Comparison of ENCODE assay signal across 8 cellular contexts in genomic region chr2:151999058-151999457, GRCh38.
DNase-seq lines count a peak whose midpoint lies in the region; ATAC-seq and TF ChIP-seq lines count a peak whose summit lies in the region.

No MANE protein-coding gene starts in this region.

- CTCF ChIA-PET in activated CD4-positive, alpha-beta memory T cell treated with anti-CD3 and anti-CD28 coated beads, Interleukin-2, amount 10 ng/mL, durations not matched to agents 7 days and 5 days (lab: Charles Lee): interaction anchor here (0.8 to 1.8 kb wide), 14 partner anchors 10 to 512 kb away, joined by 3 to 13 read pairs (median 4); no protein-coding TSS in a partner anchor

- no peak overlapping the region for H3K4me3 Mint-ChIP-seq in activated CD4-positive, alpha-beta memory T cell treated with anti-CD3 and anti-CD28 coated beads, Interleukin-2, amount 10 ng/mL, durations not matched to agents 7 days and 5 days
- no peak overlapping the region for H3K4me3 Mint-ChIP-seq in neural progenitor cell

- H3K4me1 ChIP-seq in neural progenitor cell: peaks cover 6% of the 10 kb centered on the region

- no peaks in the 10 kb centered on the region for H3K36me3 ChIP-seq in neural progenitor cell

- H3K79me2 ChIP-seq in neural progenitor cell (ENCODE audit: low read depth): no peaks in the 10 kb centered on the region

- no peak overlapping the region for H3K9ac ChIP-seq in neural progenitor cell

- no peaks in the 10 kb centered on the region for H3F3A ChIP-seq in neural progenitor cell (ENCODE audit: low read depth)

- no peaks in the 10 kb centered on the region for H4K20me1 ChIP-seq in neural progenitor cell (ENCODE audit: low read depth)

- no peak overlapping the region for H3K27ac ChIP-seq in neural progenitor cell

- no peaks in the 10 kb centered on the region for H3K9me3 ChIP-seq in neural progenitor cell (ENCODE audit: low read depth)

- POLR2A ChIA-PET in activated CD4-positive, alpha-beta memory T cell treated with anti-CD3 and anti-CD28 coated beads, Interleukin-2, amount 10 ng/mL, durations not matched to agents 7 days and 5 days (lab: Charles Lee): no interaction called here

- H2AFZ ChIP-seq in neural progenitor cell (replicated peaks): no peak overlapping the region

- no peaks in the 10 kb centered on the region for H3K9me3 Mint-ChIP-seq in activated CD4-positive, alpha-beta memory T cell treated with anti-CD3 and anti-CD28 coated beads, Interleukin-2, amount 10 ng/mL, durations not matched to agents 7 days and 5 days
- H3K9me3 Mint-ChIP-seq in neural progenitor cell: no peaks in the 10 kb centered on the region

- H3K4me1 Mint-ChIP-seq in activated CD4-positive, alpha-beta memory T cell treated with anti-CD3 and anti-CD28 coated beads, Interleukin-2, amount 10 ng/mL, durations not matched to agents 7 days and 5 days: peaks cover under 1% of the 10 kb centered on the region
- H3K4me1 Mint-ChIP-seq in neural progenitor cell: no peaks in the 10 kb centered on the region

- ATAC-seq in GM18861 (IDR thresholded peaks at IDR 0.05; ENCODE audit: unreplicated experiment): peak; percentile 61
- ATAC-seq in HG03196 (IDR thresholded peaks at IDR 0.05; ENCODE audit: unreplicated experiment): peak; percentile 66

- H3K27ac Mint-ChIP-seq in activated CD4-positive, alpha-beta memory T cell treated with anti-CD3 and anti-CD28 coated beads, Interleukin-2, amount 10 ng/mL, durations not matched to agents 7 days and 5 days: no peak overlapping the region
- no peak overlapping the region for H3K27ac Mint-ChIP-seq in neural progenitor cell

- no peak overlapping the region for H3K4me2 ChIP-seq in neural progenitor cell

- no peak overlapping the region for H3K4me3 ChIP-seq in AG10803 (ENCODE audit: low read length)
- H3K4me3 ChIP-seq in neural progenitor cell: no peak overlapping the region

- DNase-seq in AG10803 (ENCODE audit: low read depth) (peak; percentile 39), NCI-H526 (lab: John Stamatoyannopoulos, UW) (peak; percentile 59 to 85), fibroblast of gingiva (ENCODE audit: low read depth) (peak; percentile 21), neural progenitor cell (ENCODE audit: low spot score) (peak; percentile 79), OCI-M2 (lab: John Stamatoyannopoulos, UW; ENCODE audit: unreplicated experiment) (no peak)
- peak; percentile 46 for DNase-seq in activated CD4-positive, alpha-beta memory T cell treated with anti-CD3 and anti-CD28 coated beads, Interleukin-2, amount 10 ng/mL, durations not matched to agents 7 days and 5 days

- TF ChIP-seq CTCF in AG10803 (conservative IDR thresholded peaks at IDR 0.05; ENCODE audit: low read length) (peak; percentile 83), neural progenitor cell (IDR thresholded peaks at IDR 0.05) (peak; percentile 88)

- no peaks in the 10 kb centered on the region for H3K36me3 Mint-ChIP-seq in activated CD4-positive, alpha-beta memory T cell treated with anti-CD3 and anti-CD28 coated beads, Interleukin-2, amount 10 ng/mL, durations not matched to agents 7 days and 5 days (ENCODE audit: low read depth)
- H3K36me3 Mint-ChIP-seq in neural progenitor cell: no peaks in the 10 kb centered on the region

- no peaks in the 10 kb centered on the region for H3K27me3 ChIP-seq in neural progenitor cell

- no peaks in the 10 kb centered on the region for H3K27me3 Mint-ChIP-seq in activated CD4-positive, alpha-beta memory T cell treated with anti-CD3 and anti-CD28 coated beads, Interleukin-2, amount 10 ng/mL, durations not matched to agents 7 days and 5 days
- peaks cover 2% of the 10 kb centered on the region for H3K27me3 Mint-ChIP-seq in neural progenitor cell (ENCODE audit: insufficient read depth, low read depth)
